ENCODE assay signal across 25 cellular contexts in genomic region chr3:24202071-24202470, GRCh38.
"Had no signal": no experiment of that assay in that cellular context is flagged by ENCODE, and none has a peak within 500 bp of the region (broad histone marks: within the 10 kb centered on the region; RNA-seq: fewer than 3 reads in every experiment).

No MANE protein-coding gene starts in this region.

- ATAC-seq: gastroesophageal sphincter; heart left ventricle; left colon; pancreas; right cardiac atrium; stimulated activated effector memory CD8-positive, alpha-beta T cell treated with anti-CD3 and anti-CD28 coated beads, Interleukin-12 subunit alpha, Interleukin-12 subunit beta, amount 100 ng/mL, for 72 hours; T-helper 17 cell had no signal

- H3K9me3 Mint-ChIP-seq: activated B cell treated with CpG ODN at 0.5 μM for 24 hours had no signal

- DNase-seq: activated B cell treated with CpG ODN at 0.5 μM for 24 hours; activated CD4-positive, alpha-beta T cell treated with anti-CD3 and anti-CD28 coated beads for 4 hours; activated CD4-positive, alpha-beta T cell treated with anti-CD3 and anti-CD28 coated beads, Interleukin-2, amount 50 U/mL, for 48 hours; activated CD8-positive, alpha-beta memory T cell treated with anti-CD3 and anti-CD28 coated beads, Interleukin-2, amount 50 U/mL, for 48 hours; activated naive CD4-positive, alpha-beta T cell treated with Interleukin-2 at 50 U/mL for 16 hours; activated naive CD8-positive, alpha-beta T cell treated with anti-CD3 and anti-CD28 coated beads, Interleukin-2, amount 10 ng/mL, durations not matched to agents 7 days and 5 days; activated T-cell treated with anti-CD3 and anti-CD28 coated beads, Interleukin-2, amount 50 U/mL, for 48 hours; amygdala; cerebellar nuclear complex; heart left ventricle; islet precursor cell; left colon; mesenchymal stem cell; nephron progenitor cell; pancreas; right cardiac atrium; stimulated activated CD4-positive, alpha-beta T cell treated with anti-CD3 and anti-CD28 coated beads, Interleukin-2, amount 100 ng/mL, for 24 hours; stomach; T-helper 17 cell had no signal

- H3K27ac Mint-ChIP-seq: activated B cell treated with CpG ODN at 0.5 μM for 24 hours; activated naive CD8-positive, alpha-beta T cell treated with anti-CD3 and anti-CD28 coated beads, Interleukin-2, amount 10 ng/mL, durations not matched to agents 7 days and 5 days; nephron progenitor cell; stimulated activated effector memory CD8-positive, alpha-beta T cell treated with anti-CD3 and anti-CD28 coated beads, Interleukin-12 subunit alpha, Interleukin-12 subunit beta, amount 100 ng/mL, for 72 hours; T-helper 17 cell had no signal

- H3K36me3 Mint-ChIP-seq: activated naive CD8-positive, alpha-beta T cell treated with anti-CD3 and anti-CD28 coated beads, Interleukin-2, amount 10 ng/mL, durations not matched to agents 7 days and 5 days; stimulated activated effector memory CD8-positive, alpha-beta T cell treated with anti-CD3 and anti-CD28 coated beads, Interleukin-12 subunit alpha, Interleukin-12 subunit beta, amount 100 ng/mL, for 72 hours had no signal

- H3K4me3 Mint-ChIP-seq: activated B cell treated with CpG ODN at 0.5 μM for 24 hours; activated naive CD8-positive, alpha-beta T cell treated with anti-CD3 and anti-CD28 coated beads, Interleukin-2, amount 10 ng/mL, durations not matched to agents 7 days and 5 days; nephron progenitor cell; stimulated activated effector memory CD8-positive, alpha-beta T cell treated with anti-CD3 and anti-CD28 coated beads, Interleukin-12 subunit alpha, Interleukin-12 subunit beta, amount 100 ng/mL, for 72 hours; T-helper 17 cell had no signal

- H3K4me3 ChIP-seq: coronary artery, gastroesophageal sphincter, heart left ventricle, pancreas, skin epidermis, stomach, suprapubic skin, tibial nerve had no signal

- H3K4me1 Mint-ChIP-seq: activated B cell treated with CpG ODN at 0.5 μM for 24 hours; activated naive CD8-positive, alpha-beta T cell treated with anti-CD3 and anti-CD28 coated beads, Interleukin-2, amount 10 ng/mL, durations not matched to agents 7 days and 5 days; nephron progenitor cell; stimulated activated effector memory CD8-positive, alpha-beta T cell treated with anti-CD3 and anti-CD28 coated beads, Interleukin-12 subunit alpha, Interleukin-12 subunit beta, amount 100 ng/mL, for 72 hours; T-helper 17 cell had no signal
